ENCODE assay signal across 40 cellular contexts in the genomic region with DNA sequence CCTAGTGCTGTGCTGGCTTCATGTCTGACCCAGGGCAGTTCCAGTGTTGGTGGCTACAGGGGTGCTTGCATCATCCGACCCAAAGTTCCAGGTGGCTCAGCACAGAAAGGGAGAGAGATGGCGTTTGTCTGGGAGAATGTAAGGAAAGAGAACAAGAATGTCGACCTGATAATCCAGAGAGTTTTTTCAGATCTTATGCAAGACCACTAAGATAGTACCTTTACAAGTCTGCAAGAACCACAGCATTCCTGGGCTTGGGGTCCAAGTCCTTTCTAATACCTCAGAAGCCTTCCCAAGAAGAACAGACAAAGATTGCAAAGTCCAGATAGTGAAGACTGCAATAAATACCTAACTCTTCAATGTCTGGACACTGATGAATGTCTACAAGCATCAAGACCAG.
"Had no signal": no experiment of that assay in that cellular context is flagged by ENCODE, and none has a peak within 500 bp of the region (broad histone marks: within the 10 kb centered on the region; RNA-seq: fewer than 3 reads in every experiment).

No MANE protein-coding gene starts in this region.

- H3K36me3 ChIP-seq: adrenal gland, ascending aorta, brain microvascular endothelial cell, breast epithelium, cardiac muscle cell had no signal

- H3K4me3 Mint-ChIP-seq: activated naive CD4-positive, alpha-beta T cell treated with anti-CD3 and anti-CD28 coated beads for 36 hours; activated naive CD4-positive, alpha-beta T cell treated with anti-CD3 and anti-CD28 coated beads, Interleukin-2, amount 10 ng/mL, durations not matched to agents 7 days and 5 days; activated naive CD4-positive, alpha-beta T cell treated with anti-CD3 and anti-CD28 coated beads, Interleukin-2, amount 50 U/mL, for 24 hours; activated naive CD8-positive, alpha-beta T cell; activated naive CD8-positive, alpha-beta T cell treated with anti-CD3 and anti-CD28 coated beads for 36 hours; activated naive CD8-positive, alpha-beta T cell treated with anti-CD3 and anti-CD28 coated beads, Interleukin-2, amount 10 ng/mL, durations not matched to agents 7 days and 5 days; activated naive CD8-positive, alpha-beta T cell treated with anti-CD3 and anti-CD28 coated beads, Interleukin-2, amount 50 U/mL, for 24 hours; activated T-cell treated with anti-CD3 and anti-CD28 coated beads, Interleukin-2, amount 50 U/mL, for 24 hours; activated T-cell treated with anti-CD3 and anti-CD28 coated beads, Interleukin-2, amount 50 U/mL, for 4 hours; activated T-cell treated with anti-CD3 and anti-CD28 coated beads, Interleukin-2, amount 50 U/mL, for 72 hours; activated T-helper 1 cell treated with anti-CD3 and anti-CD28 coated beads, Interleukin-12 subunit alpha, Interleukin-12 subunit beta, Interleukin-2, Interleukin-4 antibody, amounts not matched to agents 30 ng/mL and 10 ng/mL and 1 ng/mL, durations not matched to agents 14 hours and 24 hours and 36 hours; activated T-helper 17 cell treated with anti-CD3 and anti-CD28 coated beads, Interleukin-2, amount 50 U/mL, for 72 hours; brain; central memory CD8-positive, alpha-beta T cell had no signal

- DNase-seq: activated effector memory CD4-positive, alpha-beta T cell treated with anti-CD3 and anti-CD28 coated beads, Interleukin-2, amount 50 U/mL, for 16 hours; activated effector memory CD4-positive, alpha-beta T cell treated with Interleukin-2 at 50 U/mL for 16 hours; activated gamma-delta T cell; activated gamma-delta T cell treated with Interleukin-2 at 50 U/mL for 16 hours; activated naive CD4-positive, alpha-beta T cell; activated naive CD4-positive, alpha-beta T cell treated with anti-CD3 and anti-CD28 coated beads for 36 hours; activated naive CD4-positive, alpha-beta T cell treated with anti-CD3 and anti-CD28 coated beads, Interleukin-2, amount 10 ng/mL, durations not matched to agents 7 days and 5 days; activated naive CD4-positive, alpha-beta T cell treated with anti-CD3 and anti-CD28 coated beads, Interleukin-2, amount 50 U/mL, for 16 hours; activated naive CD4-positive, alpha-beta T cell treated with Interleukin-2 at 50 U/mL for 16 hours; activated naive CD8-positive, alpha-beta T cell treated with anti-CD3 and anti-CD28 coated beads for 36 hours; activated naive CD8-positive, alpha-beta T cell treated with anti-CD3 and anti-CD28 coated beads, Interleukin-2, amount 10 ng/mL, durations not matched to agents 7 days and 5 days; activated naive CD8-positive, alpha-beta T cell treated with anti-CD3 and anti-CD28 coated beads, Interleukin-2, amount 50 U/mL, for 24 hours; activated T-cell treated with anti-CD3 and anti-CD28 coated beads, Interleukin-2, amount 50 U/mL, for 1 hour; activated T-cell treated with anti-CD3 and anti-CD28 coated beads, Interleukin-2, amount 50 U/mL, for 24 hours; activated T-cell treated with anti-CD3 and anti-CD28 coated beads, Interleukin-2, amount 50 U/mL, for 4 hours; activated T-cell treated with anti-CD3 and anti-CD28 coated beads, Interleukin-2, amount 50 U/mL, for 48 hours; activated T-cell treated with anti-CD3 and anti-CD28 coated beads, Interleukin-2, amount 50 U/mL, for 72 hours; adrenal gland; amniotic stem cell; amygdala; anterior cingulate cortex; aorta; body of pancreas; brain microvascular endothelial cell; caudate nucleus; central memory CD4-positive, alpha-beta T cell; cerebellar nuclear complex had no signal

- ATAC-seq: activated naive CD4-positive, alpha-beta T cell treated with anti-CD3 and anti-CD28 coated beads, Interleukin-2, amount 50 U/mL, for 72 hours; activated naive CD8-positive, alpha-beta T cell treated with anti-CD3 and anti-CD28 coated beads, Interleukin-2, amount 50 U/mL, for 24 hours; activated T-cell treated with anti-CD3 and anti-CD28 coated beads, Interleukin-2, amount 50 U/mL, for 4 hours; activated T-cell treated with anti-CD3 and anti-CD28 coated beads, Interleukin-2, amount 50 U/mL, for 72 hours; activated T-helper 17 cell treated with anti-CD3 and anti-CD28 coated beads, Interleukin-2, amount 50 U/mL, for 72 hours; body of pancreas had no signal

- H3K9me3 ChIP-seq: adrenal gland, ascending aorta, body of pancreas, breast epithelium had no signal

- H3K4me1 ChIP-seq: adrenal gland, ascending aorta, body of pancreas, breast epithelium had no signal

- H3K4me3 ChIP-seq: adrenal gland, ascending aorta, body of pancreas, breast epithelium, cardiac muscle cell had no signal

- H3K27ac Mint-ChIP-seq: activated naive CD4-positive, alpha-beta T cell treated with anti-CD3 and anti-CD28 coated beads for 36 hours; activated naive CD4-positive, alpha-beta T cell treated with anti-CD3 and anti-CD28 coated beads, Interleukin-2, amount 10 ng/mL, durations not matched to agents 7 days and 5 days; activated naive CD4-positive, alpha-beta T cell treated with anti-CD3 and anti-CD28 coated beads, Interleukin-2, amount 50 U/mL, for 24 hours; activated naive CD4-positive, alpha-beta T cell treated with anti-CD3 and anti-CD28 coated beads, Interleukin-2, amount 50 U/mL, for 72 hours; activated naive CD8-positive, alpha-beta T cell; activated naive CD8-positive, alpha-beta T cell treated with anti-CD3 and anti-CD28 coated beads for 36 hours; activated naive CD8-positive, alpha-beta T cell treated with anti-CD3 and anti-CD28 coated beads, Interleukin-2, amount 10 ng/mL, durations not matched to agents 7 days and 5 days; activated naive CD8-positive, alpha-beta T cell treated with anti-CD3 and anti-CD28 coated beads, Interleukin-2, amount 50 U/mL, for 24 hours; activated T-cell treated with anti-CD3 and anti-CD28 coated beads, Interleukin-2, amount 50 U/mL, for 24 hours; activated T-cell treated with anti-CD3 and anti-CD28 coated beads, Interleukin-2, amount 50 U/mL, for 72 hours; activated T-helper 1 cell treated with anti-CD3 and anti-CD28 coated beads, Interleukin-12 subunit alpha, Interleukin-12 subunit beta, Interleukin-2, Interleukin-4 antibody, amounts not matched to agents 30 ng/mL and 10 ng/mL and 1 ng/mL, durations not matched to agents 14 hours and 24 hours and 36 hours; activated T-helper 17 cell treated with anti-CD3 and anti-CD28 coated beads, Interleukin-2, amount 50 U/mL, for 72 hours; activated T-helper 2 cell treated with anti-CD3 and anti-CD28 coated beads, Interferon-gamma antibody, Interleukin-2, Interleukin-4, amounts not matched to agents 10 μg/mL and 5 μg/mL and 100 μg/mL, durations not matched to agents 14 hours and 24 hours and 36 hours; brain had no signal

- H3K36me3 Mint-ChIP-seq: activated naive CD4-positive, alpha-beta T cell treated with anti-CD3 and anti-CD28 coated beads, Interleukin-2, amount 10 ng/mL, durations not matched to agents 7 days and 5 days; activated naive CD4-positive, alpha-beta T cell treated with anti-CD3 and anti-CD28 coated beads, Interleukin-2, amount 50 U/mL, for 24 hours; activated naive CD4-positive, alpha-beta T cell treated with anti-CD3 and anti-CD28 coated beads, Interleukin-2, amount 50 U/mL, for 72 hours; activated naive CD8-positive, alpha-beta T cell; activated naive CD8-positive, alpha-beta T cell treated with anti-CD3 and anti-CD28 coated beads for 36 hours; activated naive CD8-positive, alpha-beta T cell treated with anti-CD3 and anti-CD28 coated beads, Interleukin-2, amount 10 ng/mL, durations not matched to agents 7 days and 5 days; brain had no signal

- H3K4me1 Mint-ChIP-seq: activated naive CD4-positive, alpha-beta T cell treated with anti-CD3 and anti-CD28 coated beads, Interleukin-2, amount 10 ng/mL, durations not matched to agents 7 days and 5 days; activated naive CD4-positive, alpha-beta T cell treated with anti-CD3 and anti-CD28 coated beads, Interleukin-2, amount 50 U/mL, for 24 hours; activated naive CD8-positive, alpha-beta T cell treated with anti-CD3 and anti-CD28 coated beads for 36 hours; activated naive CD8-positive, alpha-beta T cell treated with anti-CD3 and anti-CD28 coated beads, Interleukin-2, amount 10 ng/mL, durations not matched to agents 7 days and 5 days; activated naive CD8-positive, alpha-beta T cell treated with anti-CD3 and anti-CD28 coated beads, Interleukin-2, amount 50 U/mL, for 24 hours; activated T-helper 17 cell treated with anti-CD3 and anti-CD28 coated beads, Interleukin-2, amount 50 U/mL, for 72 hours; brain; central memory CD8-positive, alpha-beta T cell had no signal

- H3K27me3 Mint-ChIP-seq: activated naive CD4-positive, alpha-beta T cell treated with anti-CD3 and anti-CD28 coated beads, Interleukin-2, amount 10 ng/mL, durations not matched to agents 7 days and 5 days; activated naive CD4-positive, alpha-beta T cell treated with anti-CD3 and anti-CD28 coated beads, Interleukin-2, amount 50 U/mL, for 24 hours; activated naive CD8-positive, alpha-beta T cell; activated naive CD8-positive, alpha-beta T cell treated with anti-CD3 and anti-CD28 coated beads for 36 hours; activated naive CD8-positive, alpha-beta T cell treated with anti-CD3 and anti-CD28 coated beads, Interleukin-2, amount 10 ng/mL, durations not matched to agents 7 days and 5 days; activated naive CD8-positive, alpha-beta T cell treated with anti-CD3 and anti-CD28 coated beads, Interleukin-2, amount 50 U/mL, for 24 hours; activated T-cell treated with anti-CD3 and anti-CD28 coated beads, Interleukin-2, amount 50 U/mL, for 24 hours; activated T-helper 17 cell treated with anti-CD3 and anti-CD28 coated beads, Interleukin-2, amount 50 U/mL, for 72 hours; central memory CD8-positive, alpha-beta T cell had no signal

- H3K27me3 ChIP-seq: adrenal gland, ascending aorta, body of pancreas, brain microvascular endothelial cell, breast epithelium, cardiac muscle cell had no signal

- FAIRE-seq: astrocyte, bronchial epithelial cell had no signal

- H3K27ac ChIP-seq: adrenal gland, ascending aorta, body of pancreas, brain microvascular endothelial cell, breast epithelium, cardiac muscle cell had no signal

- H3K9me3 Mint-ChIP-seq: activated naive CD4-positive, alpha-beta T cell treated with anti-CD3 and anti-CD28 coated beads, Interleukin-2, amount 50 U/mL, for 24 hours; activated naive CD8-positive, alpha-beta T cell treated with anti-CD3 and anti-CD28 coated beads for 36 hours; activated T-helper 17 cell treated with anti-CD3 and anti-CD28 coated beads, Interleukin-2, amount 50 U/mL, for 72 hours had no signal
